Comparison of ENCODE assay signal across 7 cellular contexts in the genomic region with DNA sequence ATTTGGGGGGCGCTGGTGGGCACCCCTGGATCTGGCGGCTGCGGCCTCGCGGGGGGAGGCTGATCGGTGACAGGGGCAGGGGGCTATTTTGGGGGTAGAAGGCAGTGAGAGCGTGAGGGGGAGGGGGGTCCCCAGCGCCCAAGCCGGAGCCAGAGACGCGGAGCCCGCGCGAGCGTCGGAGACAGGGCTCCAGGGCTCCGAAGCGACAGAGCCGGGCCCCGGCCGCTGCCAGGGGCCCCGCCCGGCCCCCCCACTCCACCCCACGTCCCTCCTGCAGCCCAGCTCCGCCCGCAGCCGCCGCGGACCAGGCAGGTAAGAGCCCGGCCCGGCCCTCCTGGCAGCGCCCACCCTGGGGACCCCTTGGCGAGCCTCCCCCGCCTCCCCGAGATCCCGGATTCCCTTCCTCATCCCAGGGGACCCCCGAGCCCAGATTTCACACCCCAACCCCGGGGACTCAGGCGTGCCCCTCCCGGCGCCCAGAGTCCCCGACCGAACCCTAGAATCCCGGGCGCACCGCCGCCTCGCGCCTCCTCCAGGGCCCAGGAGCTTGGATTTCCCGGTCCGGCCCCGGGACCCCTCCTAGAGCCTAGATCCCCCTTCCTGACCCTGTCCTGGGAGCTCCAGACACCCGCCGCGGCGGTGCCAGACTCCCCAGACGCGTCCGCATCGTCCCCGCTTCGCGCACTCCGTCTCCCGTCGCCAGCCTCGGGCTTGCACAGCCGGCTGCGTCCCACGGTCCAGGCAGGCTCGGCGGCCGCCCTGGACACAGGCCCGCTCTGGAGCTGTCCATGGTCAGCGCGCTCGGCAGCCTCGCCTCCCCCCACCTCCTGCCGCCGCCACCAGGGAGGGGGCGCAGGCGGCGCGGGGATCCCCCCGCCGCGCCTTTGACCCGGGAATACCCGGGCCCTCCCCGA. TPM values are rescaled to one million over a fixed set of nuclear protein-coding genes. Genes with fewer than 3 reads are reported as not detected.
DNase-seq lines count a peak whose midpoint lies in the region; ATAC-seq and TF ChIP-seq lines count a peak whose summit lies in the region.

A gene (plus strand): TSS at position 134 of the 914 bp plus-strand sequence. CDS start 8,330 bp downstream, outside the sequence.

- ATAC-seq in gastrocnemius medialis (peak; percentile 31 to 45), HG02870 (IDR thresholded peaks at IDR 0.05; ENCODE audit: unreplicated experiment) (no peak), HG03457 (IDR thresholded peaks at IDR 0.05; ENCODE audit: unreplicated experiment) (no peak)

- H3K4me1 ChIP-seq in GM23248 (ENCODE audit: insufficient read depth), result peaks cover 7% of the 10 kb centered on the region
- H3K4me1 ChIP-seq in PC-9 (replicated peaks; ENCODE audit: insufficient read depth), result peaks cover 6% of the 10 kb centered on the region
- H3K4me1 ChIP-seq in iPS-20b (ENCODE audit: insufficient read depth, low read length), result peaks cover 4% of the 10 kb centered on the region; the same call in 1 of the 2 replicates
- H3K4me1 ChIP-seq in gastrocnemius medialis, result peaks cover 16 to 27% of the 10 kb centered on the region in 2 donors

- H4K20me1 ChIP-seq in GM23248 (ENCODE audit: insufficient read depth) (no peaks in the 10 kb centered on the region), PC-9 (ENCODE audit: insufficient read depth) (peaks cover 3% of the 10 kb centered on the region; the same call in 1 of the 2 replicates)

- intact Hi-C loops in PC-9 (cut with micrococcal nuclease; ENCODE audit: unreplicated experiment) (loop anchor here (2.0 kb wide), 2 partner anchors 29 to 45 kb away; no protein-coding TSS in a partner anchor), MCF 10A (cut with micrococcal nuclease) (no loop called here), gastrocnemius medialis (cut with DNase I; ENCODE audit: low total_unique reads) (loop anchor here (1.0 to 2.0 kb wide), 2 partner anchors 9 to 31 kb away; no protein-coding TSS in a partner anchor)

- H3K36me3 Mint-ChIP-seq in MCF 10A (ENCODE audit: insufficient read depth, unreplicated experiment), result peaks cover 23% of the 10 kb centered on the region

- H3K36me3 ChIP-seq in GM23248 (ENCODE audit: low read depth) (no peaks in the 10 kb centered on the region), PC-9 (ENCODE audit: low read depth) (no peaks in the 10 kb centered on the region), iPS-20b (ENCODE audit: insufficient read depth, low read depth, low read length) (no peaks in the 10 kb centered on the region), gastrocnemius medialis (no peaks in the 10 kb centered on the region)

- DNase-seq in GM23248 (peak; percentile 89), PC-9 (peak in 1 of 2 experiments; percentile 64), MCF 10A (ENCODE audit: unreplicated experiment) (peak; percentile 55), gastrocnemius medialis (peak in 1 of 2 donors; percentile 53)

- in situ Hi-C loops in GM23248 (cut with MboI) (no loop called here), gastrocnemius medialis (cut with MboI; ENCODE audit: low sequenced_read_pairs in 4 of 4) (no loop called here)

- H3K4me1 Mint-ChIP-seq in MCF 10A (ENCODE audit: insufficient read depth, unreplicated experiment), result peaks cover 31% of the 10 kb centered on the region

- BruUV-seq in PC-9 (replicated peaks; lab: Mats Ljungman, UMichigan) (no TSS peak), MCF 10A (replicated peaks; lab: Mats Ljungman, UMichigan) (no TSS peak)

- H3K27ac ChIP-seq in GM23248 (peak within 1 kb of the TSS; percentile 74), PC-9 (peak within 1 kb of the TSS; percentile 63), iPS-20b (ENCODE audit: low read length) (no peak within 1 kb of the TSS), gastrocnemius medialis (peak within 1 kb of the TSS; percentile 94 to 99 (median 98))

- no peaks in the 10 kb centered on the region for H3K9me2 ChIP-seq in GM23248 (ENCODE audit: insufficient read depth)
- no peaks in the 10 kb centered on the region for H3K9me2 ChIP-seq in PC-9 (ENCODE audit: insufficient read depth)

- peak within 1 kb of the TSS; percentile 92 for H2AFZ ChIP-seq in GM23248
- H2AFZ ChIP-seq in PC-9, result peak within 1 kb of the TSS; percentile 98

- peak within 1 kb of the TSS; percentile 83 for H3K4me3 Mint-ChIP-seq in MCF 10A (ENCODE audit: unreplicated experiment)

- H3K79me2 ChIP-seq in GM23248 (ENCODE audit: insufficient read depth) (no peaks in the 10 kb centered on the region), PC-9 (ENCODE audit: low read depth) (no peaks in the 10 kb centered on the region)

- TF ChIP-seq CTCF in PC-9 (conservative IDR thresholded peaks at IDR 0.05) (no peak), MCF 10A (IDR thresholded peaks at IDR 0.05; ENCODE audit: unreplicated experiment) (no peak), gastrocnemius medialis (IDR thresholded peaks at IDR 0.05 in 4 of 5, conservative IDR thresholded peaks at IDR 0.05 in 1 of 5) (no peak)

- no peaks in the 10 kb centered on the region for H3K27me3 Mint-ChIP-seq in MCF 10A (ENCODE audit: insufficient read depth, unreplicated experiment)

- CTCF ChIA-PET in PC-9 (lab: Charles Lee), result interaction anchor here (0.6 to 0.7 kb wide), 2 partner anchors 8 to 179 kb away, joined by 5 read pairs; no protein-coding TSS in a partner anchor
- CTCF ChIA-PET in MCF 10A (lab: Yijun Ruan, JAX), result interaction anchor here (0.6 to 2.6 kb wide), 7 partner anchors 10 to 79 kb away, joined by 3 to 10 read pairs (median 4); no protein-coding TSS in a partner anchor

- no peaks in the 10 kb centered on the region; the same call in 1 of the 2 replicates for H3F3A ChIP-seq in GM23248 (ENCODE audit: insufficient read depth)
- peaks cover 19% of the 10 kb centered on the region for H3F3A ChIP-seq in PC-9 (ENCODE audit: insufficient read depth, low read depth)

- TF ChIP-seq POLR2A in gastrocnemius medialis (IDR thresholded peaks at IDR 0.05), result no peak

- H3K4me3 ChIP-seq in GM23248, result peak within 1 kb of the TSS; percentile 80
- peak within 1 kb of the TSS; percentile 74 for H3K4me3 ChIP-seq in PC-9
- H3K4me3 ChIP-seq in iPS-20b (ENCODE audit: low read length), result peak within 1 kb of the TSS; percentile 80
- peak within 1 kb of the TSS; percentile 70 to 87 (median 79) for H3K4me3 ChIP-seq in gastrocnemius medialis

- H3K4me2 ChIP-seq in GM23248 (ENCODE audit: unreplicated experiment) (peak within 1 kb of the TSS; percentile 94), PC-9 (peak within 1 kb of the TSS; percentile 94)

- 1 to 3% methylated on average over 27 to 76 of the region's 90 CpGs for WGBS in GM23248 (ENCODE audit: low coverage in 1 of 2, low lambda C conversion rate in 2 of 2, missing lambda C conversion rate in 2 of 2), 2 experiments

- H3K9ac ChIP-seq in GM23248, result peak within 1 kb of the TSS; percentile 84
- H3K9ac ChIP-seq in iPS-20b (ENCODE audit: low read depth, low read length), result peak within 1 kb of the TSS; percentile 89; the same call in 1 of the 2 replicates

- H3K9me3 Mint-ChIP-seq in MCF 10A (ENCODE audit: unreplicated experiment), result no peaks in the 10 kb centered on the region

- peak within 1 kb of the TSS; percentile 83 for H3K27ac Mint-ChIP-seq in MCF 10A (ENCODE audit: low read depth, unreplicated experiment)

- POLR2A ChIA-PET in PC-9 (lab: Charles Lee; ENCODE audit: unreplicated experiment), result interaction anchor here (0.6 kb wide), 1 partner anchor 36 kb away, joined by 15 read pairs; no protein-coding TSS in a partner anchor
- POLR2A ChIA-PET in MCF 10A (lab: Yijun Ruan, JAX), result interaction anchor here (0.6 to 2.2 kb wide), 8 partner anchors 8 to 153 kb away, joined by 3 to 8 read pairs (median 6); no protein-coding TSS in a partner anchor

- no peaks in the 10 kb centered on the region for H3K27me3 ChIP-seq in GM23248 (replicated peaks; ENCODE audit: insufficient read depth)
- H3K27me3 ChIP-seq in PC-9 (ENCODE audit: insufficient read depth, low read depth), result peaks cover 13% of the 10 kb centered on the region
- H3K27me3 ChIP-seq in iPS-20b (ENCODE audit: insufficient read depth, low read length), result peaks cover 44% of the 10 kb centered on the region
- no peaks in the 10 kb centered on the region for H3K27me3 ChIP-seq in gastrocnemius medialis

- H3K9me3 ChIP-seq in GM23248 (ENCODE audit: low read depth) (no peaks in the 10 kb centered on the region), PC-9 (ENCODE audit: insufficient read depth, low read depth) (no peaks in the 10 kb centered on the region), iPS-20b (ENCODE audit: insufficient read depth, low read depth, low read length) (no peaks in the 10 kb centered on the region), gastrocnemius medialis (no peaks in the 10 kb centered on the region)

RNA-seq across cellular contexts. Expression of the gene that starts here (rescaled TPM):
- total RNA-seq in GM23248 (2014; rRNA removed; shearing (Covaris generic)), result 0.63 and 2.4 TPM in 2 replicates
- 1.2 TPM in 2 replicates for polyA plus RNA-seq in GM23248 (2016; fragmentation: Nextera tagmentation; extraction: Ambion mirVana)
- total RNA-seq in PC-9 (2021) (8.3 and 10.1 TPM in 2 replicates), MCF 10A (2022) (6.7 and 8.0 TPM in 2 replicates), gastrocnemius medialis (1 to 10 TPM; 1.9 to 4.1 (median 3.0) TPM)

Comparison
In these comparisons a context has a peak if more than half of its experiments do, and no peak if none do; other contexts are left out.
1. ATAC-seq: peak in gastrocnemius medialis (2 of 2); none in HG02870 (single experiment) and HG03457 (single experiment).
2. Peak in every context shown above with its lines, with median percentiles within 50 percentile points of each other: H3K4me3 ChIP-seq.